In genomic region chr1:194387531-194387930, GRCh38 we compare ENCODE assay signal across 28 cellular contexts.
"Had no signal": no experiment of that assay in that cellular context is flagged by ENCODE, and none has a peak within 500 bp of the region (broad histone marks: within the 10 kb centered on the region; RNA-seq: fewer than 3 reads in every experiment).

No MANE protein-coding gene starts in this region.

- H3K4me2 ChIP-seq: KMS-11 had no signal

- H3K9me3 ChIP-seq: SJSA1 had no signal

- FAIRE-seq: K562, RCC 7860 had no signal

- H3K36me3 ChIP-seq: SJSA1 had no signal

- H3K9ac ChIP-seq: KMS-11 had no signal

- ATAC-seq: K562 had no signal

- H3K27ac ChIP-seq: KMS-11, SJSA1, SK-N-MC had no signal

- H3K4me3 ChIP-seq: K562, SJSA1, SK-N-MC had no signal

- DNase-seq: Kasumi-1; MM.1S; NCI-H1048; NCI-H1105; NCI-H1417; NCI-H1436 treated with DMSO at 0.1 percent for 48 hours; NCI-H1694; NCI-H187 treated with DMSO at 0.1 percent for 48 hours; NCI-H2029 treated with DMSO at 0.1 percent for 48 hours; NCI-H2107; NCI-H2171; NCI-H226; NCI-H446; NCI-H510A; NCI-H524 treated with DMSO at 0.1 percent for 48 hours; NCI-H69; NCI-H774; NK-92 treated with Interleukin-12 subunit alpha and Interleukin-12 subunit beta, amount 100 ng/mL, for 24 hours; OCI-M1; Right ventricle myocardium superior; RPMI8226; SIG-M5; T-helper 2 cell had no signal

- H3K27me3 ChIP-seq: SJSA1 had no signal

- H3K4me1 ChIP-seq: SJSA1 had no signal
